ENCODE assay signal across 25 cellular contexts in the genomic region with DNA sequence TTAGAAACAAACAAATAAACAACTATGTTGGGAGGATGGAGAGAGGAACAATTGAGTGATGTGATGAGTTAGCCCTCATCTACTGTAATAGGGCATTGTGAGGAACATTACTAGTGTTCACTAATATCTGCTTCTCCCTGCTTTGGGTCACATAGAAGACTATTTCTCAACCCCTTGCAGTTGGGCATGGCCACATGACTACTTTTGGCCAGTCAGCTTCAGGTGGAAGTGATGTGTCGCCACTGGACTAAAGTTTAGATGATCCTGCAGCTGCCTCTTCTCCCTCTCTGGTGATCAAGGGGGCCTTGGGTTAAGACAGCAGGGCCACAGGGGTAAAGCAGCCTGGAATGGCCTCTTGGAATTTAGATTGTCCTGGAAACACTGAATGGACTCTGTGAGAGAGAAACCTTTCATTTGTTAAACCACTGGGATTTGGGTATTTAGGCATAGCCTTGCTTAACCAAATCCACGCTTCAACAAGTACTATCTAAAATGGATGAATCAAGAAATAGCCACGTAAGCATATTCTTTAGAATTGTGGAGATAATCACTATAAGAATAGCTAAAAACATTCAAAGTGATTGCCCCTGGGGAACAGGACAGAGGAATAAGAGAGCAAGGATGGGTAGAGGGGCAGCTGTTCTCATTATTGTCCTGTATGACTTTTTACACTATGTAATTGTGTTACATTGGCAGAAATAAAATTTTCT. TPM values are rescaled to one million over a fixed set of nuclear protein-coding genes. Genes with fewer than 3 reads are reported as not detected.
DNase-seq lines count a peak whose midpoint lies in the region; ATAC-seq, FAIRE-seq and TF ChIP-seq lines count a peak whose summit lies in the region.
"Had no signal": no experiment of that assay in that cellular context is flagged by ENCODE, and none has a peak within 500 bp of the region (broad histone marks: within the 10 kb centered on the region; RNA-seq: fewer than 3 reads in every experiment).

No MANE protein-coding gene starts in this region.

- H3K4me1 Mint-ChIP-seq in GM23338: peaks cover 11% of the 10 kb centered on the region; the same call in 2 of the 3 replicates
- H3K4me1 Mint-ChIP-seq in neural progenitor cell: peaks cover 13% of the 10 kb centered on the region
- H3K4me1 Mint-ChIP-seq in natural killer cell treated with Interleukin-12 subunit alpha and Interleukin-12 subunit beta and Interleukin-15 and Interleukin-18, amount 100 ng/mL, for 72 hours (ENCODE audit: low read depth in 2 of 2): peaks cover 0 to 5% of the 10 kb centered on the region in 2 donors

- no peak for TF ChIP-seq CTCF in A549 (IDR thresholded peaks at IDR 0.05)
- TF ChIP-seq CTCF in GM23338 (conservative IDR thresholded peaks at IDR 0.05; ENCODE audit: low read depth in 2 of 2): no peak
- no peak for TF ChIP-seq CTCF in neural progenitor cell (IDR thresholded peaks at IDR 0.05)
- no peak for TF ChIP-seq CTCF in PC-9 (conservative IDR thresholded peaks at IDR 0.05)

- H3K4me2 ChIP-seq in A549 (no peak overlapping the region), GM23338 (no peak overlapping the region), neural progenitor cell (peak overlapping the region; percentile 62), PC-9 (no peak overlapping the region)
- H3K4me2 ChIP-seq: BLaER1 treated with 17β-estradiol and CSF1 and Interleukin-3, amounts not matched to agents 10 nM and 100 nM; SK-N-SH had no signal

- POLR2A ChIA-PET in A549 (lab: Yijun Ruan, JAX): no interaction called here
- POLR2A ChIA-PET in PC-9 (lab: Charles Lee; ENCODE audit: unreplicated experiment): interaction anchor here (0.5 kb wide), 1 partner anchor 264 kb away, joined by 4 read pairs; no protein-coding TSS in a partner anchor

- H3K79me2 ChIP-seq in GM23338 (replicated peaks; ENCODE audit: insufficient read depth): no peaks in the 10 kb centered on the region
- H3K79me2 ChIP-seq in neural progenitor cell (ENCODE audit: low read depth): no peaks in the 10 kb centered on the region
- no peaks in the 10 kb centered on the region for H3K79me2 ChIP-seq in PC-9 (ENCODE audit: low read depth)

- no peak for TF ChIP-seq RAD21 in A549 (conservative IDR thresholded peaks at IDR 0.05 in 1 of 2, IDR thresholded peaks at IDR 0.05 in 1 of 2)

- no TSS peak for BruUV-seq in PC-9 (replicated peaks; lab: Mats Ljungman, UMichigan)

- ATAC-seq in A549 (no peak), GM23338 (peak; percentile 51)
- no peak for ATAC-seq in natural killer cell treated with Interleukin-12 subunit alpha and Interleukin-12 subunit beta and Interleukin-15 and Interleukin-18, amount 100 ng/mL, for 72 hours
- ATAC-seq: CD8-positive, alpha-beta T cell; T-cell had no signal

- H3K9ac ChIP-seq in neural progenitor cell: no peak overlapping the region
- H3K9ac ChIP-seq: BLaER1 treated with 17β-estradiol and CSF1 and Interleukin-3, amounts not matched to agents 10 nM and 100 nM; GM23248; SK-N-SH had no signal

- H3K9me3 Mint-ChIP-seq in GM23338 (no peaks in the 10 kb centered on the region), neural progenitor cell (no peaks in the 10 kb centered on the region)
- H3K9me3 Mint-ChIP-seq in natural killer cell treated with Interleukin-12 subunit alpha and Interleukin-12 subunit beta and Interleukin-15 and Interleukin-18, amount 100 ng/mL, for 72 hours: no peaks in the 10 kb centered on the region
- H3K9me3 Mint-ChIP-seq: CD8-positive, alpha-beta T cell; T-cell; T-helper 2 cell treated with Interferon-gamma antibody and Interleukin-4, amounts not matched to agents 5 μg/mL and 100 μg/mL, for 36 hours had no signal

- H3K27me3 Mint-ChIP-seq in GM23338 (ENCODE audit: insufficient read depth, low read depth, poor library complexity) (no peaks in the 10 kb centered on the region), neural progenitor cell (ENCODE audit: insufficient read depth, low read depth) (peaks cover 2% of the 10 kb centered on the region)
- H3K27me3 Mint-ChIP-seq in natural killer cell treated with Interleukin-12 subunit alpha and Interleukin-12 subunit beta and Interleukin-15 and Interleukin-18, amount 100 ng/mL, for 72 hours: peaks cover 9 to 21% of the 10 kb centered on the region in 2 donors

- H3F3A ChIP-seq in GM23338 (replicated peaks; ENCODE audit: low read depth) (no peaks in the 10 kb centered on the region), neural progenitor cell (ENCODE audit: low read depth) (peaks cover 7% of the 10 kb centered on the region), PC-9 (ENCODE audit: insufficient read depth, low read depth) (no peaks in the 10 kb centered on the region)

- H3K36me3 ChIP-seq in GM23338 (ENCODE audit: insufficient read depth): no peaks in the 10 kb centered on the region
- no peaks in the 10 kb centered on the region for H3K36me3 ChIP-seq in neural progenitor cell
- no peaks in the 10 kb centered on the region for H3K36me3 ChIP-seq in PC-9 (ENCODE audit: low read depth)
- H3K36me3 ChIP-seq: BLaER1 treated with 17β-estradiol and CSF1 and Interleukin-3, amounts not matched to agents 10 nM and 100 nM had no signal

- H2AFZ ChIP-seq in GM23338 (no peak overlapping the region), neural progenitor cell (replicated peaks) (peak overlapping the region; percentile 91), PC-9 (no peak overlapping the region)
- H2AFZ ChIP-seq: GM23248 had no signal

- H3K36me3 Mint-ChIP-seq in GM23338 (ENCODE audit: low read depth) (no peaks in the 10 kb centered on the region), neural progenitor cell (no peaks in the 10 kb centered on the region)
- H3K36me3 Mint-ChIP-seq in natural killer cell treated with Interleukin-12 subunit alpha and Interleukin-12 subunit beta and Interleukin-15 and Interleukin-18, amount 100 ng/mL, for 72 hours: no peaks in the 10 kb centered on the region
- H3K36me3 Mint-ChIP-seq: CD8-positive, alpha-beta T cell; T-cell had no signal

- H3K27ac ChIP-seq in A549 (no peak overlapping the region), GM23338 (ENCODE audit: low read depth) (no peak overlapping the region), neural progenitor cell (peak overlapping the region; percentile 49), PC-9 (no peak overlapping the region)
- H3K27ac ChIP-seq: BLaER1 treated with 17β-estradiol and CSF1 and Interleukin-3, amounts not matched to agents 10 nM and 100 nM; GM23248 had no signal

- H3K27ac Mint-ChIP-seq in GM23338 (no peak overlapping the region), neural progenitor cell (peak overlapping the region; percentile 13)
- H3K27ac Mint-ChIP-seq in natural killer cell treated with Interleukin-12 subunit alpha and Interleukin-12 subunit beta and Interleukin-15 and Interleukin-18, amount 100 ng/mL, for 72 hours: no peak overlapping the region
- H3K27ac Mint-ChIP-seq: CD8-positive, alpha-beta T cell; T-cell; T-helper 2 cell treated with Interferon-gamma antibody and Interleukin-4, amounts not matched to agents 5 μg/mL and 100 μg/mL, for 36 hours had no signal

- intact Hi-C loops in PC-9 (cut with micrococcal nuclease; ENCODE audit: unreplicated experiment): no loop called here

- DNase-seq in A549 (ENCODE audit: low read depth in 1 of 2, low spot score in 1 of 2) (no peak), GM23338 (ENCODE audit: low spot score) (peak; percentile 26), MV-4-11 (lab: John Stamatoyannopoulos, UW) (peak; percentile 25), neural progenitor cell (ENCODE audit: low spot score) (peak; percentile 36), PC-9 (no peak)
- no peak for DNase-seq in activated CD4-positive, alpha-beta T cell treated with anti-CD3 and anti-CD28 coated beads for 48 hours
- DNase-seq in natural killer cell treated with Interleukin-12 subunit alpha and Interleukin-12 subunit beta and Interleukin-15 and Interleukin-18, amount 100 ng/mL, for 72 hours (ENCODE audit: low spot score): no peak
- DNase-seq: ACHN; CD8-positive, alpha-beta T cell; GM23248; HCEC 1CT; NCI-H1417; NCI-H1694 treated with DMSO at 0.1 percent for 48 hours; NCI-H2081 treated with DMSO at 0.1 percent for 48 hours; NCI-H2171 treated with DMSO at 0.1 percent for 48 hours; NCI-H524 treated with DMSO at 0.1 percent for 48 hours; NCI-H82; RPMI8226; SHP77; SK-N-SH; T-cell had no signal

- 75% methylated on average over 3 of the region's 3 CpGs for WGBS in A549 (ENCODE audit: missing lambda C conversion rate)

- H3K4me3 ChIP-seq in A549 (no peak overlapping the region), GM23338 (no peak overlapping the region), neural progenitor cell (no peak overlapping the region), PC-9 (no peak overlapping the region)
- H3K4me3 ChIP-seq: BLaER1 treated with 17β-estradiol and CSF1 and Interleukin-3, amounts not matched to agents 10 nM and 100 nM; GM23248 had no signal

- H3K4me3 Mint-ChIP-seq in GM23338 (no peak overlapping the region), neural progenitor cell (no peak overlapping the region)
- no peak overlapping the region for H3K4me3 Mint-ChIP-seq in natural killer cell treated with Interleukin-12 subunit alpha and Interleukin-12 subunit beta and Interleukin-15 and Interleukin-18, amount 100 ng/mL, for 72 hours
- H3K4me3 Mint-ChIP-seq: CD8-positive, alpha-beta T cell; T-cell; T-helper 2 cell treated with Interferon-gamma antibody and Interleukin-4, amounts not matched to agents 5 μg/mL and 100 μg/mL, for 36 hours had no signal

- H3K27me3 ChIP-seq in GM23338 (ENCODE audit: insufficient read depth): no peaks in the 10 kb centered on the region
- H3K27me3 ChIP-seq in neural progenitor cell: no peaks in the 10 kb centered on the region
- H3K27me3 ChIP-seq in PC-9 (ENCODE audit: insufficient read depth, low read depth): peaks cover 4% of the 10 kb centered on the region; the same call in 1 of the 2 replicates
- H3K27me3 ChIP-seq: BLaER1 treated with 17β-estradiol and CSF1 and Interleukin-3, amounts not matched to agents 10 nM and 100 nM had no signal

- H4K20me1 ChIP-seq in GM23338 (replicated peaks; ENCODE audit: insufficient read depth): 0 out of 2 replicates have a peak, but pooled peaks cover 2% of the 10 kb centered on the region
- H4K20me1 ChIP-seq in neural progenitor cell (ENCODE audit: low read depth): no peaks in the 10 kb centered on the region
- no peaks in the 10 kb centered on the region for H4K20me1 ChIP-seq in PC-9 (ENCODE audit: insufficient read depth)
- H4K20me1 ChIP-seq: BLaER1 treated with 17β-estradiol and CSF1 and Interleukin-3, amounts not matched to agents 10 nM and 100 nM had no signal

- no peak for TF ChIP-seq EP300 in A549 (IDR thresholded peaks at IDR 0.05)

- CTCF ChIA-PET in A549 (lab: Yijun Ruan, JAX): interaction anchor here (1.0 to 2.1 kb wide), 3 partner anchors 13 to 68 kb away, joined by 3 to 7 read pairs (median 5); no protein-coding TSS in a partner anchor
- CTCF ChIA-PET in PC-9 (lab: Charles Lee): no interaction called here

- FAIRE-seq in A549 (lab: Jason Lieb, UNC): no peak
- FAIRE-seq: GM12892 had no signal

- TF ChIP-seq POLR2A in A549 (IDR thresholded peaks at IDR 0.05; ENCODE audit: low read length): no peak

- no peaks in the 10 kb centered on the region for H3K4me1 ChIP-seq in A549
- H3K4me1 ChIP-seq in GM23338 (ENCODE audit: insufficient read depth): no peaks in the 10 kb centered on the region
- H3K4me1 ChIP-seq in neural progenitor cell: peaks cover 14% of the 10 kb centered on the region
- no peaks in the 10 kb centered on the region for H3K4me1 ChIP-seq in PC-9 (replicated peaks; ENCODE audit: insufficient read depth)

- H3K9me3 ChIP-seq in A549: no peaks in the 10 kb centered on the region
- H3K9me3 ChIP-seq in neural progenitor cell (ENCODE audit: low read depth): no peaks in the 10 kb centered on the region
- H3K9me3 ChIP-seq in PC-9 (ENCODE audit: insufficient read depth, low read depth): no peaks in the 10 kb centered on the region
- H3K9me3 ChIP-seq: BLaER1 treated with 17β-estradiol and CSF1 and Interleukin-3, amounts not matched to agents 10 nM and 100 nM; SK-N-SH had no signal

- H3K9me2 ChIP-seq in GM23338 (ENCODE audit: insufficient read depth) (no peaks in the 10 kb centered on the region), PC-9 (ENCODE audit: insufficient read depth) (no peaks in the 10 kb centered on the region)
- H3K9me2 ChIP-seq: SK-N-SH had no signal

RNA-seq across cellular contexts. Expression of gene OPRD1, which starts 41.2 kb away (rescaled TPM):
- not detected in 2 replicates for polyA plus RNA-seq in A549 (2011; rRNA removed)
- polyA plus RNA-seq in A549 (2012; cell fraction: cytosol; rRNA removed): under 0.01 TPM in 1 of 2 replicates, not detected in the other
- polyA plus RNA-seq in A549 (2012; cell fraction: nucleus; rRNA removed): 0.01 TPM in 1 of 2 replicates, not detected in the other
- 0.03 TPM in 1 of 3 replicates, not detected in the others for polyA plus RNA-seq in A549 (2017; fragmentation: RNase III; extraction: RNeasy Plus Mini Kit Qiagen cat#74134 plus additional on column Dnase treatment)
- under 0.01 TPM in 1 of 2 replicates, not detected in the other for polyA minus RNA-seq in A549 (2011; rRNA and poly(A)+ RNA removed)
- total RNA-seq in GM23338 (2014; rRNA removed; shearing (Covaris generic)): 2.3 and 3.6 TPM in 2 replicates
- 0.55 and 1.3 TPM in 2 replicates for polyA plus RNA-seq in GM23338 (2016; fragmentation: Nextera tagmentation; extraction: Ambion mirVana)
- 0.37 and 0.77 TPM in 2 replicates for total RNA-seq in neural progenitor cell (ENCODE audit: low replicate concordance)
- not detected in 2 replicates for total RNA-seq in PC-9 (2021)
- total RNA-seq in natural killer cell treated with Interleukin-12 subunit alpha and Interleukin-12 subunit beta and Interleukin-15 and Interleukin-18, amount 100 ng/mL, for 72 hours: not detected
- total RNA-seq: CD8-positive, alpha-beta T cell; G401; GM23248; T-cell had no signal
- polyA plus RNA-seq: GM23248 had no signal

Comparison
In these comparisons a context has a peak if more than half of its experiments do, and no peak if none do; other contexts are left out.
1. DNase-seq: peak in GM23338 (single experiment), MV-4-11 (single experiment) and neural progenitor cell (single experiment); none in A549 (0 of 2), PC-9 (0 of 2), activated CD4-positive, alpha-beta T cell treated with anti-CD3 and anti-CD28 coated beads for 48 hours (single experiment) and natural killer cell treated with Interleukin-12 subunit alpha and Interleukin-12 subunit beta and Interleukin-15 and Interleukin-18, amount 100 ng/mL, for 72 hours (single experiment).